16 cellular contexts compared by ENCODE assay signal in genomic region chr7:137957887-137958286, GRCh38. TPM values are rescaled to one million over a fixed set of nuclear protein-coding genes. Genes with fewer than 3 reads are reported as not detected.
DNase-seq lines count a peak whose midpoint lies in the region; ATAC-seq and TF ChIP-seq lines count a peak whose summit lies in the region.
"Had no signal": no experiment of that assay in that cellular context is flagged by ENCODE, and none has a peak within 500 bp of the region (broad histone marks: within the 10 kb centered on the region; RNA-seq: fewer than 3 reads in every experiment).

No MANE protein-coding gene starts in this region.

- ATAC-seq in left cardiac atrium (peak; percentile 60 to 67), HG02884 (IDR thresholded peaks at IDR 0.05; ENCODE audit: unreplicated experiment) (no peak), GM19023 (IDR thresholded peaks at IDR 0.05; ENCODE audit: unreplicated experiment) (no peak)
- ATAC-seq: T-helper 17 cell had no signal

- TF ChIP-seq CTCF in C4-2B (conservative IDR thresholded peaks at IDR 0.05) (no peak), ascending aorta (IDR thresholded peaks at IDR 0.05) (no peak), sigmoid colon (IDR thresholded peaks at IDR 0.05) (no peak), vagina (IDR thresholded peaks at IDR 0.05) (no peak)

- intact Hi-C loops in ascending aorta (cut with DNase I) (loop anchor here (5.0 kb wide), 1 partner anchor 34 kb away; no protein-coding TSS in a partner anchor), left cardiac atrium (cut with DNase I) (no loop called here), sigmoid colon (cut with DNase I) (no loop called here), vagina (cut with DNase I) (no loop called here)

- no peaks in the 10 kb centered on the region for H3K9me3 ChIP-seq in ascending aorta
- no peaks in the 10 kb centered on the region for H3K9me3 ChIP-seq in sigmoid colon
- no peaks in the 10 kb centered on the region for H3K9me3 ChIP-seq in vagina
- H3K9me3 ChIP-seq: BLaER1, Peyer's patch had no signal

- H3K27me3 ChIP-seq in ascending aorta (no peaks in the 10 kb centered on the region), sigmoid colon (no peaks in the 10 kb centered on the region), vagina (no peaks in the 10 kb centered on the region)
- H3K27me3 ChIP-seq: BLaER1, Peyer's patch had no signal

- peak; percentile 50 to 90 for DNase-seq in ascending aorta (ENCODE audit: low spot score in 2 of 2)
- peak; percentile 59 for DNase-seq in left cardiac atrium
- DNase-seq in sigmoid colon = no peak
- DNase-seq in NCI-H1417 treated with DMSO at 0.1 percent for 48 hours (lab: John Stamatoyannopoulos, UW) = no peak
- DNase-seq in vagina (ENCODE audit: extremely low spot score in 2 of 2) = no peak
- DNase-seq: activated CD4-positive, alpha-beta memory T cell treated with anti-CD3 and anti-CD28 coated beads for 36 hours; activated naive CD4-positive, alpha-beta T cell; natural killer cell; NCI-H1092; NCI-H446; Peyer's patch; T-helper 17 cell had no signal

- H3K27ac ChIP-seq in C4-2B (peak overlapping the region; percentile 11; the same call in 1 of the 2 replicates), ascending aorta (peak overlapping the region; percentile 78 to 79), sigmoid colon (peak overlapping the region; percentile 75 to 91 (median 84)), vagina (no peak overlapping the region)
- H3K27ac ChIP-seq: BLaER1 had no signal

- H3K4me3 ChIP-seq in ascending aorta (no peak overlapping the region), sigmoid colon (no peak overlapping the region), vagina (no peak overlapping the region)
- H3K4me3 ChIP-seq: BLaER1, Peyer's patch had no signal

- 90 to 97% methylated on average over 3 of the region's 3 CpGs for WGBS in sigmoid colon, 2 donors

- no peak for TF ChIP-seq POLR2A in sigmoid colon (IDR thresholded peaks at IDR 0.05)
- TF ChIP-seq POLR2A in vagina (IDR thresholded peaks at IDR 0.05) = no peak

- peaks cover 0 to 5% of the 10 kb centered on the region in 2 donors for H3K36me3 ChIP-seq in ascending aorta
- H3K36me3 ChIP-seq in sigmoid colon = peaks cover 0 to 13% (median 0%) of the 10 kb centered on the region in 4 donors
- no peaks in the 10 kb centered on the region for H3K36me3 ChIP-seq in vagina

- H3K4me1 ChIP-seq in ascending aorta (peaks cover 11 to 56% of the 10 kb centered on the region in 2 donors), sigmoid colon (peaks cover 0 to 85% (median 64%) of the 10 kb centered on the region in 4 donors), vagina (peaks cover 86% of the 10 kb centered on the region)

- TF ChIP-seq EP300 in sigmoid colon (IDR thresholded peaks at IDR 0.05) = no peak

RNA-seq across cellular contexts. Expression of gene CREB3L2, which starts 44.0 kb away (rescaled TPM):
- total RNA-seq in ascending aorta = 38.5 TPM
- 10 to 100 TPM; 41.5 to 80.1 TPM for total RNA-seq in left cardiac atrium
- 10 to 100 TPM; 26.0 to 41.3 (median 30.2) TPM for total RNA-seq in sigmoid colon
- 10 to 100 TPM in 1 of 3 donors, 1 to 10 TPM in 2; 3.0 to 15.6 (median 4.4) TPM for polyA plus RNA-seq in sigmoid colon
- 28.7 TPM for total RNA-seq in vagina

Comparison
In these comparisons a context has a peak if more than half of its experiments do, and no peak if none do; other contexts are left out.
1. DNase-seq: peak in ascending aorta (2 of 2) and left cardiac atrium (single experiment); none in sigmoid colon (single experiment), NCI-H1417 treated with DMSO at 0.1 percent for 48 hours (single experiment) and vagina (0 of 2).
2. ATAC-seq: peak in left cardiac atrium (2 of 2); none in HG02884 (single experiment) and GM19023 (single experiment).